In the genomic region with DNA sequence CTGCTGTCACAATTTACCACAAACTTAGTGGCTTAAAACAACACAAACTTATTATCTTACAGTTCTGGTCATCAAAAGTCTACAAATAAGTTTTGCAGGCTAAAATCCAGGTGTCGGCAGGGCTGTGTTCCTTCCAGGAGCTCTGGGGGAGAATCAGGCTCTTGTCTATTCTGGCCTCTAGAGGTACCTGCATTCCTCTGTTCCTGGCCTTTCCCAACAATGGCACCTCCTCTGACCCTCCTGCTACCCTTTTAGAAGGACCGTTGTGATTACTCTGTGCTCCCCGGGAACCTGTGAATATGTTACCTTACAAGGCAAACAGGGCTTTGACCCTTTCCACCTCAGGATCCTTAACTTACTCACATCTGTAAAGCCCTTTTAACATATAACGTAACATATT, we compare ENCODE assay signal across 20 cellular contexts.
"Had no signal": no experiment of that assay in that cellular context is flagged by ENCODE, and none has a peak within 500 bp of the region (broad histone marks: within the 10 kb centered on the region; RNA-seq: fewer than 3 reads in every experiment).

No MANE protein-coding gene starts in this region.

- H3K4me1 ChIP-seq: colonic mucosa, esophagus squamous epithelium, gastrocnemius medialis, heart right ventricle, left lung, lower lobe of right lung had no signal

- H3K27me3 ChIP-seq: colonic mucosa, gastrocnemius medialis, left lung had no signal

- H3K36me3 Mint-ChIP-seq: mesothelial cell of epicardium, naive B cell had no signal

- H3K4me3 ChIP-seq: colonic mucosa, esophagus squamous epithelium, gastrocnemius medialis, heart right ventricle, left lung, lower lobe of right lung, mucosa of descending colon had no signal

- H3K27ac Mint-ChIP-seq: dendritic cell treated with granulocyte-macrophage colony-stimulating factor and Interleukin-4, amounts not matched to agents 40 ng/mL and 50 ng/mL, for 4 days; effector memory CD8-positive, alpha-beta T cell; mesothelial cell of epicardium had no signal

- H3K4me3 Mint-ChIP-seq: dendritic cell treated with granulocyte-macrophage colony-stimulating factor and Interleukin-4, amounts not matched to agents 40 ng/mL and 50 ng/mL, for 4 days; effector memory CD8-positive, alpha-beta T cell; mesothelial cell of epicardium; naive B cell had no signal

- H3K27ac ChIP-seq: colonic mucosa, esophagus squamous epithelium, gastrocnemius medialis, heart right ventricle, left lung, lower lobe of right lung had no signal

- H3K9me3 Mint-ChIP-seq: dendritic cell treated with granulocyte-macrophage colony-stimulating factor and Interleukin-4, amounts not matched to agents 40 ng/mL and 50 ng/mL, for 4 days; effector memory CD8-positive, alpha-beta T cell; mesothelial cell of epicardium; naive B cell had no signal

- H3K9me3 ChIP-seq: colonic mucosa, esophagus squamous epithelium, gastrocnemius medialis, heart right ventricle, left lung, lower lobe of right lung, mucosa of descending colon had no signal

- ATAC-seq: effector memory CD8-positive, alpha-beta T cell; gastrocnemius medialis; heart right ventricle; left cardiac atrium; left lung; left ventricle myocardium superior; lower lobe of right lung; mucosa of descending colon had no signal

- DNase-seq: colonic mucosa; cortex of kidney; effector CD8-positive, alpha-beta T cell; effector memory CD8-positive, alpha-beta T cell; esophagus squamous epithelium; foreskin fibroblast; foreskin melanocyte; gastrocnemius medialis; glutamatergic neuron; heart right ventricle; hippocampal formation; left cardiac atrium; left lung; left ventricle myocardium superior; lower lobe of right lung; mesenchymal stem cell; mucosa of descending colon; naive B cell had no signal

- H3K36me3 ChIP-seq: colonic mucosa, esophagus squamous epithelium, gastrocnemius medialis, heart right ventricle, left lung, lower lobe of right lung had no signal
